31 cellular contexts compared by ENCODE assay signal in the genomic region with DNA sequence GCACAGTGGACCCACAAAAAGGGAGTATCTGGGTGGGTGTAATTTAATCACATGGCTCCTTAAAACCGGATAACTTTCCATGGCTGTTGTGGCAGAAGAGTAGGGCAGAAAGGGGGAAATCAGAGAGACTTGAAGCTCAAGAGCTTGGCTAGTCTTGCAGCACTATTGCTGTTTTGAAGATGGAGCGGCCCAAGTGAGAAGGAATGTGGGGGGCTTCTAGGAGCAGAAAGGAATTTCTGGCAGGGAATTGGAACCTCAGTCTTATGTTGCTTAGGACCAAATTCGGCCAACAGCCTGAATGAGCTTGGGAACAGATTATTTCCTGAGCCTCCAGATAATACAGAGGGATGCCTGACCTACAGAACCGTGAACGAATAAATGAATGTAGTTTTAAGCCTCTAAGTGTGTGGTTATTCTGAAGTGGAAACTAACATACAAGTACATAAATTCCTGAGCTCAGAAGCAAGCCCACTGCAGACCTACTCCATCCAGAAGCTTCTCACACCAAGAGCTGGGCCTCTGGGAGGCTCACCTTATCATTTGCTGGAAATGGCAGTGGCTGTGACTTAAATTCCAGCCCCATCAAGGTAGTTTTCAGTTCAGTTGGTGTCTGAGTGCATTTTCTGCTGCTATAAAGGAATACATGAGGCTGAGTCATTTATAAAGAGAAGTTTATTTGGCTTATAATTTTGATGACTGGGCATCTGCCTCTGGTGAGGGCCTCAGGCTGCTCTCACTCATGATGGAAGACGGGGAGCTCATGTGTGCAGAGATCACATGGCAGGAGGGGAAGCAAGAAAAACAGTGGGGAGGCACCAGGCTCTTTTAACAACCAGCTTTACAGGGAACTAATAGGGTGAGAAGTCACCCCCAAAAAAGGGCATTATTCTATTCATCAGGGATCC. TPM values are rescaled to one million over a fixed set of nuclear protein-coding genes. Genes with fewer than 3 reads are reported as not detected.
"Had no signal": no experiment of that assay in that cellular context is flagged by ENCODE, and none has a peak within 500 bp of the region (broad histone marks: within the 10 kb centered on the region; RNA-seq: fewer than 3 reads in every experiment).

No MANE protein-coding gene starts in this region.

- H3K9me3 ChIP-seq: esophagus muscularis mucosa, gastrocnemius medialis, heart right ventricle, ovary, right atrium auricular region, sigmoid colon, testis had no signal

- H3K36me3 ChIP-seq: esophagus muscularis mucosa, gastrocnemius medialis, heart right ventricle, ovary, right atrium auricular region, sigmoid colon had no signal

- H3K36me3 Mint-ChIP-seq: stimulated activated naive B cell treated with anti-CD40 and anti-IgM and Interleukin-4, amounts not matched to agents 10 μg/mL and 1 μg/mL and 100 μg/mL, for 72 hours had no signal

- H3K4me1 ChIP-seq: esophagus muscularis mucosa, gastrocnemius medialis, heart right ventricle, right atrium auricular region, sigmoid colon, testis had no signal

- DNase-seq: cortex of kidney; dorsolateral prefrontal cortex; effector memory CD8-positive, alpha-beta T cell; gastrocnemius medialis; heart right ventricle; hypothalamus; left cardiac atrium; left ventricle myocardium superior; naive thymus-derived CD4-positive, alpha-beta T cell; nucleus accumbens; ovary; sigmoid colon; stimulated activated CD4-positive, alpha-beta T cell treated with anti-CD3 and anti-CD28 coated beads, Interleukin-2, amount 100 ng/mL, for 24 hours; stimulated activated CD4-positive, alpha-beta T cell treated with anti-CD3 and anti-CD28 coated beads, Interleukin-4, amount 100 ng/mL, for 4 hours; stimulated activated naive B cell treated with anti-CD40 and anti-IgM and Interleukin-4, amounts not matched to agents 10 μg/mL and 1 μg/mL and 100 μg/mL, for 72 hours; stimulated activated naive CD8-positive, alpha-beta T cell treated with anti-CD3 and anti-CD28 coated beads, Interleukin-15, amount 100 ng/mL, for 72 hours; testis; trophoblast cell had no signal

- FAIRE-seq: keratinocyte had no signal

- H3K4me3 ChIP-seq: dorsolateral prefrontal cortex, esophagus muscularis mucosa, gastrocnemius medialis, heart right ventricle, lung, ovary, right atrium auricular region, sigmoid colon, skin epidermis, testis had no signal

- H3K4me3 Mint-ChIP-seq: effector memory CD8-positive, alpha-beta T cell; neural crest cell; stimulated activated naive B cell treated with anti-CD40 and anti-IgM and Interleukin-4, amounts not matched to agents 10 μg/mL and 1 μg/mL and 100 μg/mL, for 72 hours; stimulated activated naive CD8-positive, alpha-beta T cell treated with anti-CD3 and anti-CD28 coated beads, Interleukin-15, amount 100 ng/mL, for 72 hours had no signal

- H3K27ac Mint-ChIP-seq: effector memory CD8-positive, alpha-beta T cell; naive thymus-derived CD4-positive, alpha-beta T cell; stimulated activated naive B cell treated with anti-CD40 and anti-IgM and Interleukin-4, amounts not matched to agents 10 μg/mL and 1 μg/mL and 100 μg/mL, for 72 hours; stimulated activated naive CD8-positive, alpha-beta T cell treated with anti-CD3 and anti-CD28 coated beads, Interleukin-15, amount 100 ng/mL, for 72 hours had no signal

- H3K27me3 ChIP-seq: gastrocnemius medialis, ovary, right atrium auricular region, testis had no signal

- H3K27ac ChIP-seq: dorsolateral prefrontal cortex, epithelial cell of prostate, esophagus muscularis mucosa, gastrocnemius medialis, heart right ventricle, ovary, right atrium auricular region, sigmoid colon, skin epidermis, testis had no signal

- H3K9me3 Mint-ChIP-seq: effector memory CD8-positive, alpha-beta T cell; neural crest cell; stimulated activated naive B cell treated with anti-CD40 and anti-IgM and Interleukin-4, amounts not matched to agents 10 μg/mL and 1 μg/mL and 100 μg/mL, for 72 hours; stimulated activated naive CD8-positive, alpha-beta T cell treated with anti-CD3 and anti-CD28 coated beads, Interleukin-15, amount 100 ng/mL, for 72 hours had no signal

- H3K4me1 Mint-ChIP-seq: neural crest cell had no signal

RNA-seq across cellular contexts. Expression of gene TMEM174, which starts 15.3 kb away (rescaled TPM):
- total RNA-seq: dorsolateral prefrontal cortex; esophagus muscularis mucosa; fibroblast of villous mesenchyme; gastrocnemius medialis; heart right ventricle; left cardiac atrium; left ventricle myocardium superior; lung; mesenteric fat pad; mononuclear cell; naive thymus-derived CD4-positive, alpha-beta T cell; neural crest cell; ovary; posterior vena cava; right atrium auricular region; sigmoid colon; subcutaneous adipose tissue; testis; urinary bladder had no signal
- polyA plus RNA-seq: heart right ventricle; keratinocyte; lung; naive thymus-derived CD4-positive, alpha-beta T cell; ovary; sigmoid colon; urinary bladder had no signal

RNA-seq across cellular contexts. Expression of gene TMEM171, which starts 37.3 kb away (rescaled TPM):
- total RNA-seq: esophagus muscularis mucosa, heart right ventricle, left ventricle myocardium superior, mesenteric fat pad, mononuclear cell, neural crest cell, ovary, sigmoid colon, subcutaneous adipose tissue, urinary bladder had no signal
- polyA plus RNA-seq: naive thymus-derived CD4-positive, alpha-beta T cell had no signal
